ENCODE assay signal across 8 cellular contexts in the genomic region with DNA sequence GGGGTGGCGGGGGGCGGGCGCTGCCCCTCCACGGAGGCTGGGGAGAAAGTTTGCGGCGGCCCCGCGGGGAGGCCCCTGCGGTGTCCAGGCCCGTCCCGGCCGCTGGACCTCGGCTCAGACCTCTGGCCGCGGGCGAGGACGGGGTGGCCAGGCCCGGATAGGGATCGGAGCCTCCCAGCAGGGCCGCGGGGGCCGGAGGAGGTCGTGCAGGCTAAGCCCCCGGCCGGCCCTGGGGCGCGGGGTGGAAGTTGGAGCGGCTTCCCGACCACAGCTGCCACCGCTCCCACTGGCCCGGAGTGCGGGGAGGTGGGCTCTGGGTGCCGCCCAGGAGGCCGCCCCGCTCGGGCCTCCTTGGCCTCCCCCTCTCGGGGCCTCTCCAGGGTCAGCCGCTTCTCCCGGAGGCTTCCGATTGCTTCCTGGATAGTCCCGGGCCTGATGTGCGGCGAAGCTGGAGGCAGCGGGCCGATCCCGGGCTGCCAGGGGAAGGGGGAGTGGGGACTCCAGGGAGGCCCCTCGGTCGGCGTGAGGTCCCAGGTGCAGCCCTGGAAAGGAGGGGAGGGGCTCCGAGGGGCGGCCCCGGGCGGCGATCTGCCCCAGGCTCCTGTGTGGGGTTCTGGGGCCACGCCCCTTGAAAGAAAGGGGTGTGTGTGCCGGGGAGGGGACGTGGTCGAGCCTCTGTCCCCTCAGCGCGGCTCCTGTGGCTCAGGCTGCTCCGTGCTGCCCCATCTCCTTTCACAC. TPM values are rescaled to one million over a fixed set of nuclear protein-coding genes. Genes with fewer than 3 reads are reported as not detected.
A peak's percentile ranks its signal among the peaks of the same experiment; 100 is the strongest.
DNase-seq lines count a peak whose midpoint lies in the region; ATAC-seq and TF ChIP-seq lines count a peak whose summit lies in the region.

No MANE protein-coding gene starts in this region.

- H3K4me3 Mint-ChIP-seq in activated CD8-positive, alpha-beta memory T cell treated with anti-CD3 and anti-CD28 coated beads, Interleukin-2, amount 10 ng/mL, durations not matched to agents 7 days and 5 days, result no peak overlapping the region

- peak overlapping the region; percentile 98 for H3K9ac ChIP-seq in neuronal stem cell (ENCODE audit: low read depth, low read length, poor library complexity)

- ATAC-seq in activated CD8-positive, alpha-beta memory T cell treated with anti-CD3 and anti-CD28 coated beads, Interleukin-2, amount 10 ng/mL, durations not matched to agents 7 days and 5 days, result no peak
- ATAC-seq in HG03442 (IDR thresholded peaks at IDR 0.05; ENCODE audit: unreplicated experiment) (no peak), GM21619 (IDR thresholded peaks at IDR 0.05; ENCODE audit: unreplicated experiment) (no peak)

- no peak overlapping the region for H3K27ac Mint-ChIP-seq in activated CD8-positive, alpha-beta memory T cell treated with anti-CD3 and anti-CD28 coated beads, Interleukin-2, amount 10 ng/mL, durations not matched to agents 7 days and 5 days

- no peaks in the 10 kb centered on the region for H3K9me3 ChIP-seq in esophagus squamous epithelium
- no peaks in the 10 kb centered on the region for H3K9me3 ChIP-seq in neuronal stem cell (replicated peaks in 1 of 2; ENCODE audit: control insufficient read depth in 2 of 2, insufficient read depth in 1 of 2, low read depth in 1 of 2, low read length in 2 of 2)

- H3K4ac ChIP-seq in neuronal stem cell (ENCODE audit: low read length), result no peak overlapping the region

- peak overlapping the region; percentile 98 for H3K18ac ChIP-seq in neuronal stem cell (ENCODE audit: low read length)

- peaks cover 16% of the 10 kb centered on the region for H3K27me3 Mint-ChIP-seq in activated CD8-positive, alpha-beta memory T cell treated with anti-CD3 and anti-CD28 coated beads, Interleukin-2, amount 10 ng/mL, durations not matched to agents 7 days and 5 days

- no peak overlapping the region for H2BK12ac ChIP-seq in neuronal stem cell (ENCODE audit: low read length)

- H3K27ac ChIP-seq in esophagus squamous epithelium (peak overlapping the region; percentile 62 to 93 (median 76)), neuronal stem cell (replicated peaks; ENCODE audit: low read length) (peak overlapping the region; percentile 32)

- H3K9me3 Mint-ChIP-seq in activated CD8-positive, alpha-beta memory T cell treated with anti-CD3 and anti-CD28 coated beads, Interleukin-2, amount 10 ng/mL, durations not matched to agents 7 days and 5 days (ENCODE audit: low read depth), result no peaks in the 10 kb centered on the region

- no peak overlapping the region for H2BK120ac ChIP-seq in neuronal stem cell (ENCODE audit: low read depth, low read length)

- H3K36me3 Mint-ChIP-seq in activated CD8-positive, alpha-beta memory T cell treated with anti-CD3 and anti-CD28 coated beads, Interleukin-2, amount 10 ng/mL, durations not matched to agents 7 days and 5 days, result no peaks in the 10 kb centered on the region

- CTCF ChIA-PET in activated CD8-positive, alpha-beta memory T cell treated with anti-CD3 and anti-CD28 coated beads, Interleukin-2, amount 10 ng/mL, durations not matched to agents 7 days and 5 days (lab: Charles Lee), result interaction anchor here (1.0 to 1.8 kb wide), 4 partner anchors 131 to 305 kb away, joined by 3 to 6 read pairs (median 4); no protein-coding TSS in a partner anchor

- H3K27me3 ChIP-seq in esophagus squamous epithelium, result peaks cover 0 to 13% (median 0%) of the 10 kb centered on the region in 4 donors
- peaks cover 0 to 7% (median 0%) of the 10 kb centered on the region in 3 experiments for H3K27me3 ChIP-seq in neuronal stem cell (ENCODE audit: control insufficient read depth in 3 of 3, insufficient read depth in 3 of 3, low read depth in 1 of 3, low read length in 3 of 3)

- H2BK5ac ChIP-seq in neuronal stem cell (ENCODE audit: low read length), result peak overlapping the region; percentile 87

- peak overlapping the region; percentile 83 for H2BK15ac ChIP-seq in neuronal stem cell (ENCODE audit: low read length)

- peak overlapping the region; percentile 80 for H2AFZ ChIP-seq in neuronal stem cell (ENCODE audit: low read length)

- peaks cover 30% of the 10 kb centered on the region for H3K79me1 ChIP-seq in neuronal stem cell (ENCODE audit: low read depth, low read length)

- H3K4me3 ChIP-seq in esophagus squamous epithelium (peak overlapping the region; percentile 60 to 95 (median 68)), neuronal stem cell (ENCODE audit: low read length in 2 of 2) (peak overlapping the region; percentile 82 to 96)

- peak overlapping the region; percentile 98 for H2AK5ac ChIP-seq in neuronal stem cell (ENCODE audit: low read depth, low read length)

- H3K23ac ChIP-seq in neuronal stem cell (ENCODE audit: low read depth, low read length, poor library complexity), result peak overlapping the region; percentile 89

- H3K4me1 ChIP-seq in esophagus squamous epithelium (peaks cover 23 to 56% (median 23%) of the 10 kb centered on the region in 3 donors), neuronal stem cell (ENCODE audit: control insufficient read depth in 2 of 2, insufficient read depth in 1 of 2, low read depth in 1 of 2, low read length in 2 of 2) (peaks cover 11 to 20% of the 10 kb centered on the region in 2 donors)

- no peak overlapping the region for H4K8ac ChIP-seq in neuronal stem cell (ENCODE audit: low read depth, low read length)

- peaks cover 15% of the 10 kb centered on the region for H3K4me1 Mint-ChIP-seq in activated CD8-positive, alpha-beta memory T cell treated with anti-CD3 and anti-CD28 coated beads, Interleukin-2, amount 10 ng/mL, durations not matched to agents 7 days and 5 days

- H3K36me3 ChIP-seq in esophagus squamous epithelium, result peaks cover 0 to 5% (median 0%) of the 10 kb centered on the region in 3 donors
- peaks cover 6 to 14% of the 10 kb centered on the region in 2 donors for H3K36me3 ChIP-seq in neuronal stem cell (replicated peaks in 1 of 2; ENCODE audit: control insufficient read depth in 2 of 2, insufficient read depth in 2 of 2, low read length in 2 of 2)

- peak overlapping the region; percentile 89 for H3K4me2 ChIP-seq in neuronal stem cell (ENCODE audit: insufficient read depth, low read length, poor library complexity, severe bottlenecking)

- DNase-seq in ELR (ENCODE audit: low read depth) (peak; percentile 49), HuH-7.5 (ENCODE audit: low spot score) (peak; percentile 74), esophagus squamous epithelium (lab: John Stamatoyannopoulos, UW) (no peak), neuronal stem cell (ENCODE audit: low spot score) (peak; percentile 62), foreskin melanocyte (no peak)
- DNase-seq in activated CD8-positive, alpha-beta memory T cell treated with anti-CD3 and anti-CD28 coated beads, Interleukin-2, amount 10 ng/mL, durations not matched to agents 7 days and 5 days, result peak; percentile 48

- no peak for TF ChIP-seq POLR2A in esophagus squamous epithelium (IDR thresholded peaks at IDR 0.05)

- peak overlapping the region; percentile 43 for H4K91ac ChIP-seq in neuronal stem cell (ENCODE audit: low read depth, low read length, poor library complexity)

- WGBS in esophagus squamous epithelium, 2 donors, result 10% methylated on average over 8 of the region's 61 CpGs; no CpG with 5 or more reads in 1 of the 2 donors
- WGBS in neuronal stem cell (ENCODE audit: extremely low coverage in 2 of 2, insufficient read length in 2 of 2, insufficient replicate concordance in 1 of 2), 2 donors, result no CpG with 5 or more reads among the region's 61 CpGs

- peak overlapping the region; percentile 89 for H3K14ac ChIP-seq in neuronal stem cell (ENCODE audit: low read length)

- TF ChIP-seq CTCF in esophagus squamous epithelium (IDR thresholded peaks at IDR 0.05), result peak in 1 of 6 experiments; percentile 14

- intact Hi-C loops in esophagus squamous epithelium (cut with DNase I), result loop anchor here (5.0 to 10.0 kb wide), 3 partner anchors 232 to 471 kb away; no protein-coding TSS in a partner anchor

RNA-seq across cellular contexts. Expression of gene PLXNA1, which starts 0.9 kb away (rescaled TPM):
- 10 to 100 TPM in 1 of 2 experiments, 1 to 10 TPM in 1; 4.6 to 15.0 TPM for total RNA-seq in activated CD8-positive, alpha-beta memory T cell treated with anti-CD3 and anti-CD28 coated beads, Interleukin-2, amount 10 ng/mL, durations not matched to agents 7 days and 5 days
- total RNA-seq in esophagus squamous epithelium, result 10 to 100 TPM; 19.7 to 27.5 (median 23.9) TPM
- 31.7 TPM for polyA plus RNA-seq in neuronal stem cell (2013, experiment 1 of 2)
- polyA plus RNA-seq in neuronal stem cell (2013, experiment 2 of 2), result 32.1 TPM

Comparison
In these comparisons a context has a peak if more than half of its experiments do, and no peak if none do; other contexts are left out.
1. DNase-seq: peak in ELR (single experiment), HuH-7.5 (single experiment), activated CD8-positive, alpha-beta memory T cell treated with anti-CD3 and anti-CD28 coated beads, Interleukin-2, amount 10 ng/mL, durations not matched to agents 7 days and 5 days (single experiment) and neuronal stem cell (single experiment); none in esophagus squamous epithelium (single experiment) and foreskin melanocyte (single experiment).